Comparison of ENCODE assay signal across 22 cellular contexts in the genomic region with DNA sequence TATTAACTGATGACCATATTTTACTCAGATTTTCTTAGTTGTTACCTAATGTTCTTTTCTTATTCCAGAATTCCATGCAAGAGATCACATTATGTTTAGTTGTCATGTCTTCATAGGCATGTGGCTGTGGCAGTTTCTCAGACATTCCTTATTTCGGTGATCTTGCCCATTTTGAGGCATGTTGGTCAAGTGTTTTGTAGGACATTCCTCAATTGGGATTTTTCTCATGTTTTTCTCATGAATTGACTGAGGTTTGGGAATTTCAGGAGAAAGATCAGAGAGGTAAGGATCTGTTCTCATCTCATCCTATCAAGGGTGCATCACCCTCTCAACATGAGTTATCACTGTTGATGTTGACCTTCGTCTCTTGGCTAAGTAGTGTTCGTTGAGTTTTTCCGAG.
"Had no signal": no experiment of that assay in that cellular context is flagged by ENCODE, and none has a peak within 500 bp of the region (broad histone marks: within the 10 kb centered on the region; RNA-seq: fewer than 3 reads in every experiment).

No MANE protein-coding gene starts in this region.

- H3K4me1 ChIP-seq: esophagus squamous epithelium, gastrocnemius medialis had no signal

- H3K9me3 Mint-ChIP-seq: memory B cell had no signal

- H3K9me3 ChIP-seq: esophagus squamous epithelium, gastrocnemius medialis, heart right ventricle, left lung, lower lobe of right lung had no signal

- H3K27ac Mint-ChIP-seq: memory B cell had no signal

- H3K27ac ChIP-seq: coronary artery, dorsolateral prefrontal cortex, epithelial cell of prostate, esophagus squamous epithelium, gastrocnemius medialis, heart right ventricle, left lung, lower lobe of right lung had no signal

- H3K4me3 ChIP-seq: coronary artery, dorsolateral prefrontal cortex, esophagus squamous epithelium, gastrocnemius medialis, heart right ventricle, left lung, lower lobe of right lung had no signal

- H3K27me3 ChIP-seq: esophagus squamous epithelium, gastrocnemius medialis, heart right ventricle, left lung had no signal

- DNase-seq: dermis blood vessel endothelial cell; dorsolateral prefrontal cortex; effector CD4-positive, alpha-beta T cell; effector memory CD4-positive, alpha-beta T cell; esophagus squamous epithelium; foreskin fibroblast; foreskin melanocyte; gastrocnemius medialis; glutamatergic neuron; head of caudate nucleus; heart right ventricle; hippocampal formation; left cardiac atrium; left lung; left ventricle myocardium superior; lower lobe of right lung; mesendoderm; midbrain had no signal

- H3K4me3 Mint-ChIP-seq: memory B cell had no signal

- H3K27me3 Mint-ChIP-seq: memory B cell had no signal

- H3K36me3 ChIP-seq: esophagus squamous epithelium, gastrocnemius medialis, heart right ventricle, left lung, lower lobe of right lung had no signal

- ATAC-seq: esophagus mucosa, gastrocnemius medialis, heart right ventricle, left cardiac atrium, left lung, left ventricle myocardium superior, lower lobe of right lung had no signal
